8 cellular contexts compared by ENCODE assay signal in the genomic region with DNA sequence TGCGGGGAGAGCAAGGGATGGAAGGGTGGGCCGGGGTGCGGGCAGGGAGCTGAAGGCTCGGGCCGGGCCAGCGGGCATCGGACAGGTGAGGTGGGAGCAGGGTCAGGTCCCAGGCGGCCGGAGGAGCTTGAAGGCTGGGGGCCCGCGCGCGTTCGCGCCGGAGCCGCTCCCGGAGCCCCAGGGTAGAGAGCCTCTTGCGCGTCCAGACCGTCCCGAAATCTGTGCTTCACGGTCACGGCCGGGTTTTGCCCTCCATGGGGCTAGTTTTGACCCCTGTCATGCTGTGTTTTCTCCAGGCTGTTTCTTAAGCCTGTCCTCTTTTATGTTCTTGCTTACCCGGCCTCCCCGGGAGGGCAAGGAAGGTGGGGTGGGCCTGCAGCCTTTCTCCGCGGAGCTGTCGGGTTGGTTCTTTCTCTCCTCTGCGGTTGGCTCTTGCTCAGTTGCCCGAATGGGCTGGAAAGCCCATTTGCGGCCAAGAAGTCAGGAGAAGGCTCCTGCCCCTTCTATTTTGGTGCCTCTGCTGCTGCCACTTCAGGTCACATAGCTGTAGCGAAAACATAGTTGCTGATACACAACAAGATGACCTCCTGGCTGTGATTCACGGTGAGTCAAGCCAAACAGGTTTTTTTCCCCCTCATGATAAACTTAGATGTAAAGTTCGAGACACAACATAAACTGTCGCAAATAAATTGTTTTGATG. TPM values are rescaled to one million over a fixed set of nuclear protein-coding genes. Genes with fewer than 3 reads are reported as not detected.
A peak's percentile ranks its signal among the peaks of the same experiment; 100 is the strongest.
DNase-seq lines count a peak whose midpoint lies in the region; ATAC-seq and TF ChIP-seq lines count a peak whose summit lies in the region.

No MANE protein-coding gene starts in this region.

- 3% methylated on average over 37 of the region's 37 CpGs for WGBS in liver

- H3K9ac ChIP-seq in liver (ENCODE audit: low read depth in 1 of 2, low read length in 2 of 2) (peak overlapping the region; percentile 52 to 83), subcutaneous abdominal adipose tissue (ENCODE audit: low read length in 5 of 5) (peak overlapping the region; percentile 57 to 87 (median 84))

- H3K27ac Mint-ChIP-seq in T-helper 1 cell treated with Interleukin-12 subunit alpha and Interleukin-12 subunit beta and Interleukin-4 antibody, amounts not matched to agents 30 μg/mL and 1 μg/mL, for 36 hours, result peak overlapping the region; percentile 71
- H3K27ac Mint-ChIP-seq in dendritic cell treated with granulocyte-macrophage colony-stimulating factor and Interleukin-4, amounts not matched to agents 40 ng/mL and 50 ng/mL, for 4 days, result peak overlapping the region; percentile 80

- peaks cover 17% of the 10 kb centered on the region for H3K27me3 Mint-ChIP-seq in T-helper 1 cell treated with Interleukin-12 subunit alpha and Interleukin-12 subunit beta and Interleukin-4 antibody, amounts not matched to agents 30 μg/mL and 1 μg/mL, for 36 hours (ENCODE audit: low read depth)
- no peaks in the 10 kb centered on the region for H3K27me3 Mint-ChIP-seq in dendritic cell treated with granulocyte-macrophage colony-stimulating factor and Interleukin-4, amounts not matched to agents 40 ng/mL and 50 ng/mL, for 4 days

- peak; percentile 61 for ATAC-seq in GM19324 (IDR thresholded peaks at IDR 0.05; ENCODE audit: low FRiP score, unreplicated experiment)
- peak; percentile 48 for ATAC-seq in HG03280 (IDR thresholded peaks at IDR 0.05; ENCODE audit: unreplicated experiment)

- peaks cover 20% of the 10 kb centered on the region for H3K4me1 Mint-ChIP-seq in T-helper 1 cell treated with Interleukin-12 subunit alpha and Interleukin-12 subunit beta and Interleukin-4 antibody, amounts not matched to agents 30 μg/mL and 1 μg/mL, for 36 hours (ENCODE audit: low read depth)
- H3K4me1 Mint-ChIP-seq in dendritic cell treated with granulocyte-macrophage colony-stimulating factor and Interleukin-4, amounts not matched to agents 40 ng/mL and 50 ng/mL, for 4 days (ENCODE audit: low read depth), result peaks cover 60% of the 10 kb centered on the region

- H3K27me3 ChIP-seq in liver (ENCODE audit: control insufficient read depth in 4 of 4, insufficient read depth in 4 of 4, low read length in 3 of 4) (no peaks in the 10 kb centered on the region), subcutaneous abdominal adipose tissue (ENCODE audit: control insufficient read depth in 5 of 5, insufficient read depth in 4 of 5, low read length in 5 of 5) (no peaks in the 10 kb centered on the region)

- no peaks in the 10 kb centered on the region for H3K9me3 Mint-ChIP-seq in T-helper 1 cell treated with Interleukin-12 subunit alpha and Interleukin-12 subunit beta and Interleukin-4 antibody, amounts not matched to agents 30 μg/mL and 1 μg/mL, for 36 hours
- no peaks in the 10 kb centered on the region for H3K9me3 Mint-ChIP-seq in dendritic cell treated with granulocyte-macrophage colony-stimulating factor and Interleukin-4, amounts not matched to agents 40 ng/mL and 50 ng/mL, for 4 days

- H3K27ac ChIP-seq in C4-2B (peak overlapping the region; percentile 78), liver (ENCODE audit: low read depth in 1 of 2, low read length in 2 of 2) (peak overlapping the region; percentile 69 to 80), subcutaneous abdominal adipose tissue (ENCODE audit: low read depth, low read length) (peak overlapping the region; percentile 78)

- peaks cover 2 to 18% (median 7%) of the 10 kb centered on the region in 4 donors for H3K4me1 ChIP-seq in liver (ENCODE audit: control insufficient read depth in 4 of 4, insufficient read depth in 4 of 4, low read length in 3 of 4)
- peaks cover 0 to 19% (median 13%) of the 10 kb centered on the region in 5 donors for H3K4me1 ChIP-seq in subcutaneous abdominal adipose tissue (ENCODE audit: control insufficient read depth in 5 of 5, insufficient read depth in 5 of 5, low read length in 5 of 5)

- H3K9me3 ChIP-seq in liver (ENCODE audit: control insufficient read depth in 4 of 4, low read length in 3 of 4) (no peaks in the 10 kb centered on the region), subcutaneous abdominal adipose tissue (ENCODE audit: control insufficient read depth in 5 of 5, low read length in 5 of 5) (no peaks in the 10 kb centered on the region)

- peak overlapping the region; percentile 94 for H3K4me3 Mint-ChIP-seq in T-helper 1 cell treated with Interleukin-12 subunit alpha and Interleukin-12 subunit beta and Interleukin-4 antibody, amounts not matched to agents 30 μg/mL and 1 μg/mL, for 36 hours
- peak overlapping the region; percentile 83 for H3K4me3 Mint-ChIP-seq in dendritic cell treated with granulocyte-macrophage colony-stimulating factor and Interleukin-4, amounts not matched to agents 40 ng/mL and 50 ng/mL, for 4 days

- TF ChIP-seq RAD21 in liver (IDR thresholded peaks at IDR 0.05), result no peak

- peak overlapping the region; percentile 65 to 91 (median 91) for H3K4me3 ChIP-seq in liver (ENCODE audit: low read depth in 1 of 3, low read length in 3 of 3)
- peak overlapping the region; percentile 78 to 91 (median 86) for H3K4me3 ChIP-seq in subcutaneous abdominal adipose tissue (ENCODE audit: low read depth in 1 of 5, low read length in 5 of 5)

- H3K36me3 ChIP-seq in liver (ENCODE audit: control insufficient read depth in 4 of 4, insufficient read depth in 3 of 4, low read depth in 1 of 4, low read length in 3 of 4), result no peaks in the 10 kb centered on the region
- no peaks in the 10 kb centered on the region for H3K36me3 ChIP-seq in subcutaneous abdominal adipose tissue (ENCODE audit: control insufficient read depth in 5 of 5, insufficient read depth in 5 of 5, low read length in 5 of 5)

- DNase-seq in SHP77 (lab: John Stamatoyannopoulos, UW), result no peak

- intact Hi-C loops in dendritic cell treated with granulocyte-macrophage colony-stimulating factor and Interleukin-4, amounts not matched to agents 40 ng/mL and 50 ng/mL, for 4 days (cut with micrococcal nuclease), result loop anchor here (2.0 to 10.0 kb wide), 2 partner anchors 49 to 71 kb away; a partner anchor contains a TSS

- TF ChIP-seq CTCF in C4-2B (conservative IDR thresholded peaks at IDR 0.05) (no peak), liver (IDR thresholded peaks at IDR 0.05; ENCODE audit: low read depth, low read length, missing input control) (no peak)

- peaks cover 7% of the 10 kb centered on the region for H3K36me3 Mint-ChIP-seq in T-helper 1 cell treated with Interleukin-12 subunit alpha and Interleukin-12 subunit beta and Interleukin-4 antibody, amounts not matched to agents 30 μg/mL and 1 μg/mL, for 36 hours (ENCODE audit: low read depth)
- H3K36me3 Mint-ChIP-seq in dendritic cell treated with granulocyte-macrophage colony-stimulating factor and Interleukin-4, amounts not matched to agents 40 ng/mL and 50 ng/mL, for 4 days (ENCODE audit: low read depth), result peaks cover 11% of the 10 kb centered on the region

TF ChIP-seq in liver, 16 proteins besides CTCF, POLR2A, EP300 and RAD21:
- TF ChIP-seq HNF4G (IDR thresholded peaks at IDR 0.05) (no peak), HNF4A (conservative IDR thresholded peaks at IDR 0.05) (no peak), YY1 (IDR thresholded peaks at IDR 0.05) (peak; percentile 31)
- TF ChIP-seq, protein P1, sequence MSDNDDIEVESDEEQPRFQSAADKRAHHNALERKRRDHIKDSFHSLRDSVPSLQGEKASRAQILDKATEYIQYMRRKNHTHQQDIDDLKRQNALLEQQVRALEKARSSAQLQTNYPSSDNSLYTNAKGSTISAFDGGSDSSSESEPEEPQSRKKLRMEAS (IDR thresholded peaks at IDR 0.05), result no peak

RNA-seq across cellular contexts. Expression of a gene that starts 0.7 kb away (rescaled TPM):
- total RNA-seq in liver, result 1 to 10 TPM; 4.9 to 6.7 TPM
- 1 to 10 TPM; 3.5 to 6.8 TPM for polyA plus RNA-seq in liver

RNA-seq across cellular contexts. Expression of a gene that starts 49.8 kb away (rescaled TPM):
- 10 to 100 TPM; 15.0 to 21.8 TPM for total RNA-seq in liver
- polyA plus RNA-seq in liver, result 10 to 100 TPM; 12.5 to 22.9 TPM
